12 cellular contexts compared by ENCODE assay signal in genomic region chrX:109847257-109848187, GRCh38.
A peak's percentile ranks its signal among the peaks of the same experiment; 100 is the strongest.
DNase-seq lines count a peak whose midpoint lies in the region; ATAC-seq and TF ChIP-seq lines count a peak whose summit lies in the region.
"Had no signal": no experiment of that assay in that cellular context is flagged by ENCODE, and none has a peak within 500 bp of the region (broad histone marks: within the 10 kb centered on the region; RNA-seq: fewer than 3 reads in every experiment).

No MANE protein-coding gene starts in this region.

- no peak for TF ChIP-seq POLR2A in prostate gland (IDR thresholded peaks at IDR 0.05)

- peak overlapping the region in 3 of 5 experiments; percentile 12 to 79 (median 58) for H3K27ac Mint-ChIP-seq in brain

- WGBS in lung, 2 donors, result 60 to 67% methylated on average over 5 of the region's 5 CpGs
- WGBS in prostate gland, result 80% methylated on average over 5 of the region's 5 CpGs

- POLR2A ChIA-PET in A673 (lab: Charles Lee; ENCODE audit: low non-redundant PET), result no interaction called here

- H3K27me3 Mint-ChIP-seq in brain, result peaks cover 3% of the 10 kb centered on the region

- no peaks in the 10 kb centered on the region for H3K9me3 Mint-ChIP-seq in brain

- peaks cover 55% of the 10 kb centered on the region for H3K4me1 Mint-ChIP-seq in brain

- DNase-seq in A673 (ENCODE audit: low spot score) (no peak), HCEC 1CT (peak; percentile 86), lung (ENCODE audit: low spot score) (no peak), NCI-H345 (lab: John Stamatoyannopoulos, UW) (no peak), HK-2 (ENCODE audit: unreplicated experiment) (no peak), prostate gland (ENCODE audit: low spot score) (no peak)
- DNase-seq: activated CD4-positive, alpha-beta T cell treated with anti-CD3 and anti-CD28 coated beads, Interleukin-2, amount 50 U/mL, for 1 hour; DMS153; NCI-H748 treated with DMSO at 0.1 percent for 48 hours; stimulated activated CD8-positive, alpha-beta memory T cell treated with anti-CD3 and anti-CD28 coated beads, Interleukin-4, amount 100 ng/mL, for 48 hours had no signal

- ATAC-seq in lung (ENCODE audit: insufficient read depth, low FRiP score) (peak; percentile 76), HG02973 (IDR thresholded peaks at IDR 0.05; ENCODE audit: unreplicated experiment) (no peak)

- no peaks in the 10 kb centered on the region for H3K36me3 Mint-ChIP-seq in brain

- H3K4me3 ChIP-seq in A673 (ENCODE audit: low read depth, low read length, poor library complexity, severe bottlenecking), result no peak overlapping the region
- no peak overlapping the region for H3K4me3 ChIP-seq in lung
- H3K4me3 ChIP-seq in prostate gland, result no peak overlapping the region

- peaks cover 25% of the 10 kb centered on the region for H3K4me1 ChIP-seq in A673 (ENCODE audit: insufficient read depth, low read length, poor library complexity, severe bottlenecking)
- H3K4me1 ChIP-seq in lung (ENCODE audit: control insufficient read depth in 2 of 2, insufficient read depth in 2 of 2, low read length in 2 of 2), result peaks cover 0 to 5% of the 10 kb centered on the region in 2 donors
- H3K4me1 ChIP-seq in prostate gland (replicated peaks), result no peaks in the 10 kb centered on the region

- H3K27ac ChIP-seq in A673 (ENCODE audit: low read depth, low read length, poor library complexity, severe bottlenecking), result peak overlapping the region; percentile 4
- H3K27ac ChIP-seq in lung (ENCODE audit: low read depth in 1 of 2, low read length in 1 of 2), result peak overlapping the region in 1 of 2 donors; percentile 21
- no peak overlapping the region for H3K27ac ChIP-seq in prostate gland

- CTCF ChIA-PET in A673 (lab: Charles Lee), result interaction anchor here (2.1 kb wide), 1 partner anchor 9 kb away, joined by 5 read pairs; no protein-coding TSS in a partner anchor

- H3K27me3 ChIP-seq in A673 (replicated peaks; ENCODE audit: insufficient read depth, low read depth, low read length, poor library complexity) (no peaks in the 10 kb centered on the region), lung (ENCODE audit: control insufficient read depth, insufficient read depth) (no peaks in the 10 kb centered on the region), prostate gland (replicated peaks; ENCODE audit: insufficient read depth) (no peaks in the 10 kb centered on the region)

- H3K4me3 Mint-ChIP-seq in brain, result peak overlapping the region in 1 of 5 experiments; percentile 29

- TF ChIP-seq CTCF in A673 (conservative IDR thresholded peaks at IDR 0.05; ENCODE audit: low read depth, low read length) (no peak), brain (conservative IDR thresholded peaks at IDR 0.05) (no peak), lung (IDR thresholded peaks at IDR 0.05; ENCODE audit: control extremely low read depth, extremely low read depth) (no peak), prostate gland (IDR thresholded peaks at IDR 0.05) (no peak)

- no peaks in the 10 kb centered on the region for H3K36me3 ChIP-seq in A673 (ENCODE audit: insufficient read depth, low read length, poor library complexity, severe bottlenecking)
- H3K36me3 ChIP-seq in lung (ENCODE audit: control insufficient read depth in 2 of 2, insufficient read depth in 2 of 2, low read length in 2 of 2), result no peaks in the 10 kb centered on the region
- H3K36me3 ChIP-seq in prostate gland, result no peaks in the 10 kb centered on the region

- H3K9me3 ChIP-seq in A673 (ENCODE audit: low read depth, low read length, poor library complexity, severe bottlenecking) (no peaks in the 10 kb centered on the region), lung (ENCODE audit: control insufficient read depth in 2 of 2, insufficient read depth in 1 of 2, low read length in 1 of 2) (no peaks in the 10 kb centered on the region), prostate gland (no peaks in the 10 kb centered on the region)

- no TSS peak for BruUV-seq in A673 (replicated peaks; lab: Mats Ljungman, UMichigan)

- intact Hi-C loops in A673 (cut with micrococcal nuclease; ENCODE audit: unreplicated experiment), result no loop called here
- intact Hi-C loops in prostate gland (cut with DNase I), result no loop called here
